ENCODE assay signal across 26 cellular contexts in the genomic region with DNA sequence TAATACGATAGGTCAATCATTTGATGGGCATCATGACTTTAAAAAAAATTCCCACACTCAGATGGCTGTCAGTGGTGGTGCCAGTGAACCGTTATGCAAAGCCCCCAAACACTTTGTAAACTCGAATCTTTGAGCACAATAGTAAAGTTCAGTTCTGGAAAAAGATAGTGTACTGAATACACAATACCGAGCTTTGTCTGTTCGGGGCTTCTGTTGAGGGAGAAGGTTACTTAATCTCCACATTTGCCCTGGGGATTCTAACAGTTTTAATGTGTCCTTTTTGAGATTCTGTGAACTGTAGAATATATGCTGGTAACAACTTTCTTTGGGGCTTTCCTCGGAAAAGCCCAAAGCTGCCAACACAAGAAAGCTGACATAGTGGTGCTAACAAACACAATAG.
"Had no signal": no experiment of that assay in that cellular context is flagged by ENCODE, and none has a peak within 500 bp of the region (broad histone marks: within the 10 kb centered on the region; RNA-seq: fewer than 3 reads in every experiment).

No MANE protein-coding gene starts in this region.

- H3K4me3 ChIP-seq: esophagus squamous epithelium, ovary, psoas muscle, stomach, suprapubic skin, tibial artery, upper lobe of right lung had no signal

- FAIRE-seq: colon, frontal cortex, keratinocyte had no signal

- H3K36me3 ChIP-seq: esophagus squamous epithelium, ovary, stomach, suprapubic skin, tibial artery, upper lobe of right lung had no signal

- H3K27me3 ChIP-seq: esophagus squamous epithelium, ovary, stomach, suprapubic skin, tibial artery, upper lobe of right lung had no signal

- H3K9me3 ChIP-seq: esophagus squamous epithelium, ovary, psoas muscle, stomach, suprapubic skin, tibial artery, upper lobe of right lung had no signal

- H3K4me1 ChIP-seq: psoas muscle, stomach, tibial artery, upper lobe of right lung had no signal

- H3K27ac ChIP-seq: epithelial cell of prostate, esophagus squamous epithelium, ovary, psoas muscle, stomach, suprapubic skin, tibial artery, upper lobe of right lung had no signal

- DNase-seq: activated CD4-positive, alpha-beta T cell treated with anti-CD3 and anti-CD28 coated beads for 36 hours; activated CD4-positive, CD25-positive, alpha-beta regulatory T cell; activated CD8-positive, alpha-beta memory T cell treated with anti-CD3 and anti-CD28 coated beads for 24 hours; activated effector memory CD4-positive, alpha-beta T cell treated with Interleukin-2 at 50 U/mL for 16 hours; activated naive CD4-positive, alpha-beta T cell treated with Interleukin-2 at 50 U/mL for 16 hours; anterior cingulate cortex; dermis blood vessel endothelial cell; effector CD4-positive, alpha-beta T cell; esophagus squamous epithelium; glutamatergic neuron; left cardiac atrium; left ventricle myocardium superior; natural killer cell; ovary; psoas muscle; stimulated activated CD4-positive, alpha-beta T cell treated with anti-CD3 and anti-CD28 coated beads, Interleukin-15, amount 100 ng/mL, for 24 hours; stimulated activated CD4-positive, alpha-beta T cell treated with anti-CD3 and anti-CD28 coated beads, Interleukin-2, amount 100 ng/mL, for 24 hours; stimulated activated naive B cell treated with anti-CD40 and anti-IgM and Interleukin-4, amounts not matched to agents 10 μg/mL and 1 μg/mL and 100 μg/mL, for 72 hours; stomach; tibial artery; upper lobe of right lung had no signal
